21 cellular contexts compared by ENCODE assay signal in the genomic region with DNA sequence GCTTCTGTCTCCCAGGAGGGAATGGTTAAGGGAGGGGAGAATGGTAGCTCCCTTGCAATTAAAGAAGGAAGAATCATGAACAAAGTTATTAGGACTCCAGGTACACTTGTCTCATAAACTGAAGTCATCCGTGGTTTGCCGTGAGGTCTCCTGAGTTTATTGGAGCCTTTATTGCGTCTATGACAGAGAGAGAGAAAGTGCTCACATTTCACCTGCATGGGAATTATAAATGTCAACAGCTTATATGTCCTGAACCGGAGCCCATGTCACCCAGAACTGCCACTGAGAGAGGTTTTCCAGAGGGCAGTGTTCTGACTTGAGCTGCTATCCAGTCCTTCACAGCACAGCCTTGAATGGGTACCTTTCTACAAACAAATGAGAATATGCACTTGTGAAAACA.
"Had no signal": no experiment of that assay in that cellular context is flagged by ENCODE, and none has a peak within 500 bp of the region (broad histone marks: within the 10 kb centered on the region; RNA-seq: fewer than 3 reads in every experiment).

No MANE protein-coding gene starts in this region.

- H3K4me3 ChIP-seq: esophagus squamous epithelium, lower lobe of right lung, pancreas, smooth muscle cell, stomach, testis, upper lobe of right lung had no signal

- H3K4me1 ChIP-seq: pancreas had no signal

- H3K27me3 Mint-ChIP-seq: activated B cell treated with CpG ODN at 0.5 μM for 24 hours; activated CD4-positive, alpha-beta T cell treated with anti-CD3 and anti-CD28 coated beads, Interleukin-2, amount 10 ng/mL, durations not matched to agents 7 days and 5 days; dendritic cell treated with granulocyte-macrophage colony-stimulating factor and Interleukin-4, amounts not matched to agents 40 ng/mL and 50 ng/mL, for 4 days; natural killer cell treated with Interleukin-12 subunit alpha and Interleukin-12 subunit beta and Interleukin-15 and Interleukin-18, amount 100 ng/mL, for 72 hours had no signal

- ATAC-seq: lower lobe of right lung; natural killer cell treated with Interleukin-12 subunit alpha and Interleukin-12 subunit beta and Interleukin-15 and Interleukin-18, amount 100 ng/mL, for 72 hours; pancreas; stimulated activated effector memory CD8-positive, alpha-beta T cell treated with anti-CD3 and anti-CD28 coated beads, Interleukin-12 subunit alpha, Interleukin-12 subunit beta, amount 100 ng/mL, for 72 hours; upper lobe of right lung had no signal

- H3K9me3 ChIP-seq: esophagus squamous epithelium, lower lobe of right lung, neutrophil, pancreas, stomach, testis, upper lobe of right lung had no signal

- H3K27ac Mint-ChIP-seq: activated B cell treated with CpG ODN at 0.5 μM for 24 hours; activated CD4-positive, alpha-beta T cell treated with anti-CD3 and anti-CD28 coated beads, Interleukin-2, amount 10 ng/mL, durations not matched to agents 7 days and 5 days; natural killer cell treated with Interleukin-12 subunit alpha and Interleukin-12 subunit beta and Interleukin-15 and Interleukin-18, amount 100 ng/mL, for 72 hours had no signal

- H3K4me3 Mint-ChIP-seq: activated B cell treated with CpG ODN at 0.5 μM for 24 hours; activated CD4-positive, alpha-beta T cell treated with anti-CD3 and anti-CD28 coated beads, Interleukin-2, amount 10 ng/mL, durations not matched to agents 7 days and 5 days; dendritic cell treated with granulocyte-macrophage colony-stimulating factor and Interleukin-4, amounts not matched to agents 40 ng/mL and 50 ng/mL, for 4 days; natural killer cell treated with Interleukin-12 subunit alpha and Interleukin-12 subunit beta and Interleukin-15 and Interleukin-18, amount 100 ng/mL, for 72 hours; stimulated activated effector memory CD8-positive, alpha-beta T cell treated with anti-CD3 and anti-CD28 coated beads, Interleukin-12 subunit alpha, Interleukin-12 subunit beta, amount 100 ng/mL, for 72 hours had no signal

- H3K36me3 Mint-ChIP-seq: natural killer cell treated with Interleukin-12 subunit alpha and Interleukin-12 subunit beta and Interleukin-15 and Interleukin-18, amount 100 ng/mL, for 72 hours had no signal

- H3K9me3 Mint-ChIP-seq: activated B cell treated with CpG ODN at 0.5 μM for 24 hours; activated CD4-positive, alpha-beta T cell treated with anti-CD3 and anti-CD28 coated beads, Interleukin-2, amount 10 ng/mL, durations not matched to agents 7 days and 5 days; dendritic cell treated with granulocyte-macrophage colony-stimulating factor and Interleukin-4, amounts not matched to agents 40 ng/mL and 50 ng/mL, for 4 days; natural killer cell treated with Interleukin-12 subunit alpha and Interleukin-12 subunit beta and Interleukin-15 and Interleukin-18, amount 100 ng/mL, for 72 hours; stimulated activated effector memory CD8-positive, alpha-beta T cell treated with anti-CD3 and anti-CD28 coated beads, Interleukin-12 subunit alpha, Interleukin-12 subunit beta, amount 100 ng/mL, for 72 hours had no signal

- H3K27ac ChIP-seq: esophagus squamous epithelium, lower lobe of right lung, neutrophil, pancreas, testis, upper lobe of right lung had no signal

- H3K27me3 ChIP-seq: esophagus squamous epithelium, neutrophil, pancreas, stomach, testis, upper lobe of right lung had no signal

- DNase-seq: activated B cell treated with CpG ODN at 0.5 μM for 24 hours; activated CD4-positive, alpha-beta T cell treated with anti-CD3 and anti-CD28 coated beads, Interleukin-2, amount 10 ng/mL, durations not matched to agents 7 days and 5 days; activated CD8-positive, alpha-beta memory T cell treated with anti-CD3 and anti-CD28 coated beads for 24 hours; activated CD8-positive, alpha-beta memory T cell treated with anti-CD3 and anti-CD28 coated beads, Interleukin-2, amount 50 U/mL, for 48 hours; activated effector memory CD4-positive, alpha-beta T cell treated with anti-CD3 and anti-CD28 coated beads, Interleukin-2, amount 50 U/mL, for 16 hours; activated naive CD4-positive, alpha-beta T cell treated with anti-CD3 and anti-CD28 coated beads, Interleukin-2, amount 50 U/mL, for 16 hours; activated T-cell treated with anti-CD3 and anti-CD28 coated beads, Interleukin-2, amount 50 U/mL, for 48 hours; aorta; effector CD8-positive, alpha-beta T cell; esophagus squamous epithelium; lower lobe of right lung; stimulated activated CD4-positive, alpha-beta T cell treated with anti-CD3 and anti-CD28 coated beads, Interleukin-4, amount 100 ng/mL, for 24 hours; stomach; testis; upper lobe of right lung had no signal
